ENCODE assay signal across 9 cellular contexts in genomic region chr9:70260007-70260443, GRCh38. TPM values are rescaled to one million over a fixed set of nuclear protein-coding genes. Genes with fewer than 3 reads are reported as not detected.
DNase-seq lines count a peak whose midpoint lies in the region; ATAC-seq and TF ChIP-seq lines count a peak whose summit lies in the region.
"Had no signal": no experiment of that assay in that cellular context is flagged by ENCODE, and none has a peak within 500 bp of the region (broad histone marks: within the 10 kb centered on the region; RNA-seq: fewer than 3 reads in every experiment).

No MANE protein-coding gene starts in this region.

- no peak for TF ChIP-seq POLR2A in suprapubic skin (IDR thresholded peaks at IDR 0.05)

- peak overlapping the region; percentile 96 for H3K4me3 Mint-ChIP-seq in activated CD4-positive, alpha-beta T cell treated with anti-CD3 and anti-CD28 coated beads, Interleukin-2, amount 10 ng/mL, durations not matched to agents 7 days and 5 days
- H3K4me3 Mint-ChIP-seq in activated naive CD8-positive, alpha-beta T cell treated with anti-CD3 and anti-CD28 coated beads, Interleukin-2, amount 10 ng/mL, durations not matched to agents 7 days and 5 days: peak overlapping the region; percentile 95

- CTCF ChIA-PET in activated CD4-positive, alpha-beta T cell treated with anti-CD3 and anti-CD28 coated beads, Interleukin-2, amount 10 ng/mL, durations not matched to agents 7 days and 5 days (lab: Charles Lee): interaction anchor here (0.6 kb wide), 1 partner anchor 213 kb away, joined by 3 read pairs; no protein-coding TSS in a partner anchor

- H3K27me3 Mint-ChIP-seq in activated CD4-positive, alpha-beta T cell treated with anti-CD3 and anti-CD28 coated beads, Interleukin-2, amount 10 ng/mL, durations not matched to agents 7 days and 5 days: no peaks in the 10 kb centered on the region
- no peaks in the 10 kb centered on the region for H3K27me3 Mint-ChIP-seq in activated naive CD8-positive, alpha-beta T cell treated with anti-CD3 and anti-CD28 coated beads, Interleukin-2, amount 10 ng/mL, durations not matched to agents 7 days and 5 days

- no peak for TF ChIP-seq CTCF in suprapubic skin (IDR thresholded peaks at IDR 0.05)

- DNase-seq in activated CD4-positive, alpha-beta T cell treated with anti-CD3 and anti-CD28 coated beads, Interleukin-2, amount 10 ng/mL, durations not matched to agents 7 days and 5 days: no peak
- DNase-seq in activated CD4-positive, alpha-beta T cell treated with anti-CD3 and anti-CD28 coated beads, Interleukin-2, amount 50 U/mL, for 1 hour: no peak
- no peak for DNase-seq in activated naive CD8-positive, alpha-beta T cell treated with anti-CD3 and anti-CD28 coated beads, Interleukin-2, amount 10 ng/mL, durations not matched to agents 7 days and 5 days
- DNase-seq in left colon (peak; percentile 32 to 39), suprapubic skin (ENCODE audit: low spot score in 2 of 2) (peak in 1 of 2 donors; percentile 60), globus pallidus (ENCODE audit: low spot score) (no peak)
- DNase-seq in central memory CD4-positive, alpha-beta T cell: no peak
- DNase-seq: activated gamma-delta T cell had no signal

- no peak for TF ChIP-seq EP300 in suprapubic skin (IDR thresholded peaks at IDR 0.05)

- H3K4me3 ChIP-seq in suprapubic skin: peak overlapping the region; percentile 81

- H3K27ac Mint-ChIP-seq in activated CD4-positive, alpha-beta T cell treated with anti-CD3 and anti-CD28 coated beads, Interleukin-2, amount 10 ng/mL, durations not matched to agents 7 days and 5 days: peak overlapping the region; percentile 94
- H3K27ac Mint-ChIP-seq in activated naive CD8-positive, alpha-beta T cell treated with anti-CD3 and anti-CD28 coated beads, Interleukin-2, amount 10 ng/mL, durations not matched to agents 7 days and 5 days: peak overlapping the region; percentile 59

- no peak for ATAC-seq in activated naive CD8-positive, alpha-beta T cell treated with anti-CD3 and anti-CD28 coated beads, Interleukin-2, amount 10 ng/mL, durations not matched to agents 7 days and 5 days (ENCODE audit: low read depth)
- no peak for ATAC-seq in left colon
- no peak for ATAC-seq in GM18858 (IDR thresholded peaks at IDR 0.05; ENCODE audit: unreplicated experiment)

- H3K9me3 Mint-ChIP-seq in activated CD4-positive, alpha-beta T cell treated with anti-CD3 and anti-CD28 coated beads, Interleukin-2, amount 10 ng/mL, durations not matched to agents 7 days and 5 days: no peaks in the 10 kb centered on the region
- no peaks in the 10 kb centered on the region for H3K9me3 Mint-ChIP-seq in activated naive CD8-positive, alpha-beta T cell treated with anti-CD3 and anti-CD28 coated beads, Interleukin-2, amount 10 ng/mL, durations not matched to agents 7 days and 5 days

- 90% methylated on average over 30 of the region's 30 CpGs for WGBS in suprapubic skin

- POLR2A ChIA-PET in activated CD4-positive, alpha-beta T cell treated with anti-CD3 and anti-CD28 coated beads, Interleukin-2, amount 10 ng/mL, durations not matched to agents 7 days and 5 days (lab: Charles Lee): no interaction called here
- POLR2A ChIA-PET in activated naive CD8-positive, alpha-beta T cell treated with anti-CD3 and anti-CD28 coated beads, Interleukin-2, amount 10 ng/mL, durations not matched to agents 7 days and 5 days (lab: Charles Lee): interaction anchor here (0.5 to 1.2 kb wide), 3 partner anchors 8 to 159 kb away, joined by 3 to 7 read pairs (median 4); no protein-coding TSS in a partner anchor

- H3K4me1 ChIP-seq in suprapubic skin: peaks cover 73% of the 10 kb centered on the region

- H3K36me3 Mint-ChIP-seq in activated CD4-positive, alpha-beta T cell treated with anti-CD3 and anti-CD28 coated beads, Interleukin-2, amount 10 ng/mL, durations not matched to agents 7 days and 5 days (ENCODE audit: low read depth): peaks cover 43% of the 10 kb centered on the region
- peaks cover 33% of the 10 kb centered on the region for H3K36me3 Mint-ChIP-seq in activated naive CD8-positive, alpha-beta T cell treated with anti-CD3 and anti-CD28 coated beads, Interleukin-2, amount 10 ng/mL, durations not matched to agents 7 days and 5 days

- no peaks in the 10 kb centered on the region for H3K27me3 ChIP-seq in suprapubic skin

- intact Hi-C loops in left colon (cut with DNase I, micrococcal nuclease): loop anchor here in 1 of 2 donors (10.0 kb wide), 1 partner anchor 75 kb away; no protein-coding TSS in a partner anchor

- no peaks in the 10 kb centered on the region for H3K9me3 ChIP-seq in suprapubic skin

- H3K4me1 Mint-ChIP-seq in activated CD4-positive, alpha-beta T cell treated with anti-CD3 and anti-CD28 coated beads, Interleukin-2, amount 10 ng/mL, durations not matched to agents 7 days and 5 days: peaks cover 51% of the 10 kb centered on the region
- peaks cover 50% of the 10 kb centered on the region for H3K4me1 Mint-ChIP-seq in activated naive CD8-positive, alpha-beta T cell treated with anti-CD3 and anti-CD28 coated beads, Interleukin-2, amount 10 ng/mL, durations not matched to agents 7 days and 5 days

- no peak overlapping the region for H3K27ac ChIP-seq in suprapubic skin

- H3K36me3 ChIP-seq in suprapubic skin: peaks cover 6% of the 10 kb centered on the region

RNA-seq across cellular contexts. Expression of gene SMC5, which starts 1.2 kb away (rescaled TPM):
- 10 to 100 TPM; 36.3 to 44.2 TPM for total RNA-seq in activated CD4-positive, alpha-beta T cell treated with anti-CD3 and anti-CD28 coated beads, Interleukin-2, amount 10 ng/mL, durations not matched to agents 7 days and 5 days
- total RNA-seq in activated naive CD8-positive, alpha-beta T cell treated with anti-CD3 and anti-CD28 coated beads, Interleukin-2, amount 10 ng/mL, durations not matched to agents 7 days and 5 days: 10 to 100 TPM; 42.3 to 44.9 TPM
- total RNA-seq in left colon (10 to 100 TPM; 29.0 to 36.7 TPM), suprapubic skin (10 to 100 TPM; 23.8 to 40.6 (median 27.3) TPM)

Comparison
In these comparisons a context has a peak if more than half of its experiments do, and no peak if none do; other contexts are left out.
1. DNase-seq: peak in left colon (2 of 2); none in activated CD4-positive, alpha-beta T cell treated with anti-CD3 and anti-CD28 coated beads, Interleukin-2, amount 10 ng/mL, durations not matched to agents 7 days and 5 days (single experiment), activated CD4-positive, alpha-beta T cell treated with anti-CD3 and anti-CD28 coated beads, Interleukin-2, amount 50 U/mL, for 1 hour (single experiment), activated naive CD8-positive, alpha-beta T cell treated with anti-CD3 and anti-CD28 coated beads, Interleukin-2, amount 10 ng/mL, durations not matched to agents 7 days and 5 days (single experiment), globus pallidus (single experiment) and central memory CD4-positive, alpha-beta T cell (single experiment).